Comparison of ENCODE assay signal across 1 cellular context in the genomic region with DNA sequence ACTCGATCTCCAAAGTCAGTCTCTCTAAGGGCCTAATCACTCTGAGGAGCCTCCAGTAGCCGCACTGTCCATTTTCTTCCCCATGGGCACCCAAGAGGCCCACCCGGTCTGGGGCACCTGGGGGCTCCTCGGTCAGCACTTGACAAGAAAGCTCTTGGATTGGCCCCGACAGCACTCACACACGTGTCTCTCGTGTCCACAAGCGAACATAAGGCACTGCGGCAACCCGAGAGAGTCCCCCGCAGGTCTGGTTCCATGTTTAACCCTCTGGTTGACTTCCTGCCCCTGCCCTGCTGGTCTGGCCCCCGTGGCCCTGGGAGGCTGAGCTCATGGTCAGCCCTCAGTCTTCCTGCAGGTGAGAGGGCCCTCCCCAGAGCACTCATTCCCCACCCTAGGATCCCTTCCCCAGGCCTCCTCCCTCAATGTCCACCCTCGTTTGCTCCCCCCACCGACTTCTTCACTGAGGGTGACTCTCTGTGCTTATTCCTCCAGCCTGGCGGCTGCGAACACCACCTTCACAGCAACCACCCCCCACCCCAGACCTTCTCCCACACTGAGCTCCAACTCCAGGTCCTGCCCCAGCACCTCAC.
TF ChIP-seq lines count a peak whose summit lies in the region.

No MANE protein-coding gene starts in this region.

TF ChIP-seq in HepG2, 621 proteins besides CTCF, POLR2A, EP300 and RAD21:
- TF ChIP-seq, protein P1, sequence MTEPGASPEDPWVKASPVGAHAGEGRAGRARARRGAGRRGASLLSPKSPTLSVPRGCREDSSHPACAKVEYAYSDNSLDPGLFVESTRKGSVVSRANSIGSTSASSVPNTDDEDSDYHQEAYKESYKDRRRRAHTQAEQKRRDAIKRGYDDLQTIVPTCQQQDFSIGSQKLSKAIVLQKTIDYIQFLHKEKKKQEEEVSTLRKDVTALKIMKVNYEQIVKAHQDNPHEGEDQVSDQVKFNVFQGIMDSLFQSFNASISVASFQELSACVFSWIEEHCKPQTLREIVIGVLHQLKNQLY (CRISPR knock-in tag; IDR thresholded peaks at IDR 0.05): no peak
- no peak for TF ChIP-seq ZNF674 (CRISPR knock-in tag; IDR thresholded peaks at IDR 0.05; ENCODE audit: low read depth)
- TF ChIP-seq REXO4 (CRISPR knock-in tag; IDR thresholded peaks at IDR 0.05; ENCODE audit: borderline replicate concordance): no peak
- TF ChIP-seq KLF13 (CRISPR knock-in tag; IDR thresholded peaks at IDR 0.05): no peak
- TF ChIP-seq, protein P2, sequence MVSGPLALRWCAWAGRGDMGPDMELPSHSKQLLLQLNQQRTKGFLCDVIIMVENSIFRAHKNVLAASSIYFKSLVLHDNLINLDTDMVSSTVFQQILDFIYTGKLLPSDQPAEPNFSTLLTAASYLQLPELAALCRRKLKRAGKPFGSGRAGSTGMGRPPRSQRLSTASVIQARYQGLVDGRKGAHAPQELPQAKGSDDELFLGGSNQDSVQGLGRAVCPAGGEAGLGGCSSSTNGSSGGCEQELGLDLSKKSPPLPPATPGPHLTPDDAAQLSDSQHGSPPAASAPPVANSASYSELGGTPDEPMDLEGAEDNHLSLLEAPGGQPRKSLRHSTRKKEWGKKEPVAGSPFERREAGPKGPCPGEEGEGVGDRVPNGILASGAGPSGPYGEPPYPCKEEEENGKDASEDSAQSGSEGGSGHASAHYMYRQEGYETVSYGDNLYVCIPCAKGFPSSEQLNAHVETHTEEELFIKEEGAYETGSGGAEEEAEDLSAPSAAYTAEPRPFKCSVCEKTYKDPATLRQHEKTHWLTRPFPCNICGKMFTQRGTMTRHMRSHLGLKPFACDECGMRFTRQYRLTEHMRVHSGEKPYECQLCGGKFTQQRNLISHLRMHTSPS (CRISPR knock-in tag; IDR thresholded peaks at IDR 0.05; ENCODE audit: low read depth): no peak
- TF ChIP-seq MTF1 (CRISPR knock-in tag; IDR thresholded peaks at IDR 0.05): no peak
- TF ChIP-seq, protein P3, sequence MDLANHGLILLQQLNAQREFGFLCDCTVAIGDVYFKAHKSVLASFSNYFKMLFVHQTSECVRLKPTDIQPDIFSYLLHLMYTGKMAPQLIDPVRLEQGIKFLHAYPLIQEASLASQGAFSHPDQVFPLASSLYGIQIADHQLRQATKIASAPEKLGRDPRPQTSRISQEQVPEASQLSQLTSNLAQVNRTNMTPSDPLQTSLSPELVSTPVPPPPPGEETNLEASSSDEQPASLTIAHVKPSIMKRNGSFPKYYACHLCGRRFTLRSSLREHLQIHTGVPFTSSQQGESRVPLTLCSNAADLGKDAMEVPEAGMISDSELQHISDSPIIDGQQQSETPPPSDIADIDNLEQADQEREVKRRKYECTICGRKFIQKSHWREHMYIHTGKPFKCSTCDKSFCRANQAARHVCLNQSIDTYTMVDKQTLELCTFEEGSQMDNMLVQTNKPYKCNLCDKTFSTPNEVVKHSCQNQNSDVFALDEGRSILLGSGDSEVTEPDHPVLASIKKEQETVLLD (CRISPR knock-in tag; IDR thresholded peaks at IDR 0.05; ENCODE audit: low read depth): no peak
- TF ChIP-seq, protein P4, sequence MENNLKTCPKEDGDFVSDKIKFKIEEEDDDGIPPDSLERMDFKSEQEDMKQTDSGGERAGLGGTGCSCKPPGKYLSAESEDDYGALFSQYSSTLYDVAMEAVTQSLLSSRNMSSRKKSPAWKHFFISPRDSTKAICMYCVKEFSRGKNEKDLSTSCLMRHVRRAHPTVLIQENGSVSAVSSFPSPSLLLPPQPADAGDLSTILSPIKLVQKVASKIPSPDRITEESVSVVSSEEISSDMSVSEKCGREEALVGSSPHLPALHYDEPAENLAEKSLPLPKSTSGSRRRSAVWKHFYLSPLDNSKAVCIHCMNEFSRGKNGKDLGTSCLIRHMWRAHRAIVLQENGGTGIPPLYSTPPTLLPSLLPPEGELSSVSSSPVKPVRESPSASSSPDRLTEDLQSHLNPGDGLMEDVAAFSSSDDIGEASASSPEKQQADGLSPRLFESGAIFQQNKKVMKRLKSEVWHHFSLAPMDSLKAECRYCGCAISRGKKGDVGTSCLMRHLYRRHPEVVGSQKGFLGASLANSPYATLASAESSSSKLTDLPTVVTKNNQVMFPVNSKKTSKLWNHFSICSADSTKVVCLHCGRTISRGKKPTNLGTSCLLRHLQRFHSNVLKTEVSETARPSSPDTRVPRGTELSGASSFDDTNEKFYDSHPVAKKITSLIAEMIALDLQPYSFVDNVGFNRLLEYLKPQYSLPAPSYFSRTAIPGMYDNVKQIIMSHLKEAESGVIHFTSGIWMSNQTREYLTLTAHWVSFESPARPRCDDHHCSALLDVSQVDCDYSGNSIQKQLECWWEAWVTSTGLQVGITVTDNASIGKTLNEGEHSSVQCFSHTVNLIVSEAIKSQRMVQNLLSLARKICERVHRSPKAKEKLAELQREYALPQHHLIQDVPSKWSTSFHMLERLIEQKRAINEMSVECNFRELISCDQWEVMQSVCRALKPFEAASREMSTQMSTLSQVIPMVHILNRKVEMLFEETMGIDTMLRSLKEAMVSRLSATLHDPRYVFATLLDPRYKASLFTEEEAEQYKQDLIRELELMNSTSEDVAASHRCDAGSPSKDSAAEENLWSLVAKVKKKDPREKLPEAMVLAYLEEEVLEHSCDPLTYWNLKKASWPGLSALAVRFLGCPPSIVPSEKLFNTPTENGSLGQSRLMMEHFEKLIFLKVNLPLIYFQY (CRISPR knock-in tag; IDR thresholded peaks at IDR 0.05; ENCODE audit: borderline replicate concordance): no peak
- no peak for TF ChIP-seq ZNF605 (CRISPR knock-in tag; IDR thresholded peaks at IDR 0.05)
- no peak for TF ChIP-seq TOPORS (CRISPR knock-in tag; IDR thresholded peaks at IDR 0.05)
